Comparison of ENCODE assay signal across 30 cellular contexts in the genomic region with DNA sequence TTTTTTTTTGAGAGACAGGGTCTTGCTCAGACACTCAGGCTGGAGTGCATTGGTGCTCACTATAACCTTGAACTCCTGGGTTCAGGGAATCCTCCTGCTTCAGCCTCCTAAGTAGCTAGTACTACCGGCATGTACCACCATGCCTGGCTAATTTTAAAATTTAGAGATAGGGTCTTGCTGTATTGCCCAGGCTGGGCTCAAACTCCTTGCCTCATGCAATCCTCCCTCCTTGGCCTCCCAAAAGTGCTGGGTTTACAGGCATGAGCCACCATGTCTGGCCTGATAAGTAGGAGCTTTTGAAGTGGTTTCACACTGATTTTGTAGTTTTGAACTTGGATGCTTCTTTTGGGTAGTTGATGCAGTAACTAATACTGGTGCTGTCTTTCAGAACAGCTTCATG. TPM values are rescaled to one million over a fixed set of nuclear protein-coding genes. Genes with fewer than 3 reads are reported as not detected.
DNase-seq lines count a peak whose midpoint lies in the region; ATAC-seq, FAIRE-seq and TF ChIP-seq lines count a peak whose summit lies in the region.
"Had no signal": no experiment of that assay in that cellular context is flagged by ENCODE, and none has a peak within 500 bp of the region (broad histone marks: within the 10 kb centered on the region; RNA-seq: fewer than 3 reads in every experiment).

No MANE protein-coding gene starts in this region.

- CTCF ChIA-PET in CD8-positive, alpha-beta T cell (lab: Charles Lee) = interaction anchor here (0.7 to 1.4 kb wide), 2 partner anchors 10 to 104 kb away, joined by 3 to 4 read pairs; no protein-coding TSS in a partner anchor

- H3K9ac ChIP-seq in endodermal cell (ENCODE audit: extremely low read depth, low read length, poor library complexity, severe bottlenecking) = no peak overlapping the region

- FAIRE-seq in D721Med (lab: Jason Lieb, UNC) = no peak
- FAIRE-seq: keratinocyte had no signal

- no peak overlapping the region for H3K4me3 Mint-ChIP-seq in activated T-cell treated with anti-CD3 and anti-CD28 coated beads, Interleukin-2, amount 50 U/mL, for 24 hours
- no peak overlapping the region for H3K4me3 Mint-ChIP-seq in activated T-cell treated with anti-CD3 and anti-CD28 coated beads, Interleukin-2, amount 50 U/mL, for 4 hours
- H3K4me3 Mint-ChIP-seq in CD8-positive, alpha-beta T cell = no peak overlapping the region
- no peak overlapping the region for H3K4me3 Mint-ChIP-seq in endodermal cell
- H3K4me3 Mint-ChIP-seq: mesothelial cell of epicardium; T-helper 2 cell treated with Interferon-gamma antibody and Interleukin-4, amounts not matched to agents 5 μg/mL and 100 μg/mL, for 36 hours had no signal

- TF ChIP-seq CTCF in CD8-positive, alpha-beta T cell (IDR thresholded peaks at IDR 0.05) = no peak
- TF ChIP-seq CTCF in RWPE2 (IDR thresholded peaks at IDR 0.05; ENCODE audit: poor library complexity, severe bottlenecking) = no peak
- no peak for TF ChIP-seq CTCF in endodermal cell (conservative IDR thresholded peaks at IDR 0.05)
- no peak for TF ChIP-seq CTCF in D721Med (IDR thresholded peaks at IDR 0.05; ENCODE audit: insufficient read depth, missing control alignments)

- WGBS in endodermal cell (ENCODE audit: insufficient coverage in 1 of 2, insufficient read length in 1 of 2), 2 experiments = 93% methylated on average over 1 of the region's 1 CpG; no CpG with 5 or more reads in 1 of the 2 experiments

- H3K9me3 ChIP-seq in CD8-positive, alpha-beta T cell (ENCODE audit: low read length) = no peaks in the 10 kb centered on the region
- H3K9me3 ChIP-seq in RWPE2 (ENCODE audit: severe bottlenecking) = no peaks in the 10 kb centered on the region
- H3K9me3 ChIP-seq in endodermal cell (ENCODE audit: control insufficient read depth, low read length) = no peaks in the 10 kb centered on the region
- H3K9me3 ChIP-seq: heart left ventricle, left ventricle myocardium inferior, Peyer's patch, prostate gland, sigmoid colon, uterus had no signal

- peaks cover 63% of the 10 kb centered on the region for H3K4me1 ChIP-seq in CD8-positive, alpha-beta T cell (ENCODE audit: insufficient read depth, low read length)
- H3K4me1 ChIP-seq in RWPE2 (ENCODE audit: insufficient read depth, poor library complexity, severe bottlenecking) (peaks cover 25% of the 10 kb centered on the region), endodermal cell (ENCODE audit: control insufficient read depth, insufficient read depth, low read length) (no peaks in the 10 kb centered on the region)
- H3K4me1 ChIP-seq: prostate gland, uterus had no signal

- POLR2A ChIA-PET in CD8-positive, alpha-beta T cell (lab: Charles Lee) = no interaction called here

- H3K36me3 ChIP-seq in CD8-positive, alpha-beta T cell (ENCODE audit: insufficient read depth, low read length) = no peaks in the 10 kb centered on the region
- peaks cover 55% of the 10 kb centered on the region for H3K36me3 ChIP-seq in RWPE2 (ENCODE audit: low read depth)
- H3K36me3 ChIP-seq in endodermal cell (ENCODE audit: control insufficient read depth, insufficient read depth, low read length) = peaks cover 64% of the 10 kb centered on the region
- H3K36me3 ChIP-seq: Peyer's patch, prostate gland, sigmoid colon, uterus had no signal

- no peak for ATAC-seq in activated T-cell treated with anti-CD3 and anti-CD28 coated beads, Interleukin-2, amount 50 U/mL, for 4 hours
- no peak for ATAC-seq in CD8-positive, alpha-beta T cell
- ATAC-seq in RWPE2 (ENCODE audit: low read depth) = no peak
- ATAC-seq: HCT116, heart left ventricle had no signal

- no peak overlapping the region for H3K4me3 ChIP-seq in CD8-positive, alpha-beta T cell (ENCODE audit: low read depth, low read length)
- H3K4me3 ChIP-seq in RWPE2 (ENCODE audit: severe bottlenecking) (no peak overlapping the region), endodermal cell (ENCODE audit: low read length) (no peak overlapping the region)
- H3K4me3 ChIP-seq: heart left ventricle, left ventricle myocardium inferior, Peyer's patch, prostate gland, sigmoid colon, uterus had no signal

- intact Hi-C loops in CD8-positive, alpha-beta T cell (cut with DNase I, micrococcal nuclease) = no loop called here

- no peak for DNase-seq in activated T-cell treated with anti-CD3 and anti-CD28 coated beads, Interleukin-2, amount 50 U/mL, for 24 hours
- DNase-seq in activated T-cell treated with anti-CD3 and anti-CD28 coated beads, Interleukin-2, amount 50 U/mL, for 4 hours = no peak
- DNase-seq in CD8-positive, alpha-beta T cell = no peak
- DNase-seq in RWPE2 (ENCODE audit: low spot score) = no peak
- peak; percentile 20 for DNase-seq in endodermal cell
- no peak for DNase-seq in retina
- no peak for DNase-seq in DMS53 (lab: John Stamatoyannopoulos, UW)
- DNase-seq in D721Med (ENCODE audit: insufficient read length, low spot score) = no peak
- DNase-seq: AML-193; caudate nucleus; dermis blood vessel endothelial cell; foreskin melanocyte; heart left ventricle; left ventricle myocardium inferior; NCI-H146; NCI-H2107; NCI-H748 treated with DMSO at 0.1 percent for 48 hours; Peyer's patch; SHP77 treated with DMSO at 0.1 percent for 48 hours; sigmoid colon; stimulated activated CD4-positive, alpha-beta T cell treated with anti-CD3 and anti-CD28 coated beads, Interleukin-12 subunit alpha, Interleukin-12 subunit beta, amount 100 ng/mL, for 4 hours; stimulated activated CD4-positive, alpha-beta T cell treated with anti-CD3 and anti-CD28 coated beads, Interleukin-2, amount 100 ng/mL, for 48 hours; stimulated activated naive CD8-positive, alpha-beta T cell treated with anti-CD3 and anti-CD28 coated beads, Interleukin-15, amount 100 ng/mL, for 72 hours; uterus had no signal

- H3K27ac Mint-ChIP-seq in activated T-cell treated with anti-CD3 and anti-CD28 coated beads, Interleukin-2, amount 50 U/mL, for 24 hours = peak overlapping the region; percentile 79
- peak overlapping the region; percentile 49 for H3K27ac Mint-ChIP-seq in CD8-positive, alpha-beta T cell
- H3K27ac Mint-ChIP-seq in endodermal cell = no peak overlapping the region
- H3K27ac Mint-ChIP-seq: mesothelial cell of epicardium had no signal

- H3K9me3 Mint-ChIP-seq in activated T-cell treated with anti-CD3 and anti-CD28 coated beads, Interleukin-2, amount 50 U/mL, for 24 hours = no peaks in the 10 kb centered on the region
- no peaks in the 10 kb centered on the region for H3K9me3 Mint-ChIP-seq in activated T-cell treated with anti-CD3 and anti-CD28 coated beads, Interleukin-2, amount 50 U/mL, for 4 hours
- H3K9me3 Mint-ChIP-seq in CD8-positive, alpha-beta T cell = no peaks in the 10 kb centered on the region
- no peaks in the 10 kb centered on the region for H3K9me3 Mint-ChIP-seq in endodermal cell
- H3K9me3 Mint-ChIP-seq: activated T-helper 2 cell treated with anti-CD3 and anti-CD28 coated beads, Interferon-gamma antibody, Interleukin-2, Interleukin-4, amounts not matched to agents 10 μg/mL and 5 μg/mL and 100 μg/mL, durations not matched to agents 14 hours and 24 hours and 36 hours; mesothelial cell of epicardium; stimulated activated naive CD8-positive, alpha-beta T cell treated with anti-CD3 and anti-CD28 coated beads, Interleukin-15, amount 100 ng/mL, for 72 hours; T-helper 2 cell treated with Interferon-gamma antibody and Interleukin-4, amounts not matched to agents 5 μg/mL and 100 μg/mL, for 36 hours had no signal

- H3K36me3 Mint-ChIP-seq in activated T-cell treated with anti-CD3 and anti-CD28 coated beads, Interleukin-2, amount 50 U/mL, for 24 hours (ENCODE audit: low read depth) = peaks cover 82% of the 10 kb centered on the region
- H3K36me3 Mint-ChIP-seq in activated T-cell treated with anti-CD3 and anti-CD28 coated beads, Interleukin-2, amount 50 U/mL, for 4 hours (ENCODE audit: insufficient read depth) = peaks cover 12% of the 10 kb centered on the region
- peaks cover 18% of the 10 kb centered on the region for H3K36me3 Mint-ChIP-seq in CD8-positive, alpha-beta T cell
- H3K36me3 Mint-ChIP-seq in endodermal cell (ENCODE audit: low read depth) = peaks cover 54% of the 10 kb centered on the region

- no peak overlapping the region for H3K27ac ChIP-seq in CD8-positive, alpha-beta T cell (ENCODE audit: low read depth, low read length)
- H3K27ac ChIP-seq in RWPE2 (ENCODE audit: poor library complexity, severe bottlenecking) = peak overlapping the region; percentile 97
- H3K27ac ChIP-seq in endodermal cell (ENCODE audit: low read depth, low read length) = no peak overlapping the region
- H3K27ac ChIP-seq: heart left ventricle, left ventricle myocardium inferior, Peyer's patch, prostate gland, sigmoid colon, uterus had no signal

- H3K27me3 Mint-ChIP-seq in activated T-cell treated with anti-CD3 and anti-CD28 coated beads, Interleukin-2, amount 50 U/mL, for 24 hours = no peaks in the 10 kb centered on the region
- H3K27me3 Mint-ChIP-seq in activated T-cell treated with anti-CD3 and anti-CD28 coated beads, Interleukin-2, amount 50 U/mL, for 4 hours (ENCODE audit: low read depth) = no peaks in the 10 kb centered on the region
- no peaks in the 10 kb centered on the region for H3K27me3 Mint-ChIP-seq in CD8-positive, alpha-beta T cell (ENCODE audit: low read depth)
- H3K27me3 Mint-ChIP-seq in endodermal cell (ENCODE audit: insufficient read depth) = no peaks in the 10 kb centered on the region
- H3K27me3 Mint-ChIP-seq: stimulated activated naive CD8-positive, alpha-beta T cell treated with anti-CD3 and anti-CD28 coated beads, Interleukin-15, amount 100 ng/mL, for 72 hours had no signal

- peaks cover 76% of the 10 kb centered on the region for H3K4me1 Mint-ChIP-seq in activated T-cell treated with anti-CD3 and anti-CD28 coated beads, Interleukin-2, amount 50 U/mL, for 24 hours (ENCODE audit: low read depth)
- H3K4me1 Mint-ChIP-seq in activated T-cell treated with anti-CD3 and anti-CD28 coated beads, Interleukin-2, amount 50 U/mL, for 4 hours (ENCODE audit: low read depth) = peaks cover 78% of the 10 kb centered on the region
- peaks cover 71% of the 10 kb centered on the region for H3K4me1 Mint-ChIP-seq in CD8-positive, alpha-beta T cell (ENCODE audit: low read depth)
- H3K4me1 Mint-ChIP-seq in endodermal cell = peaks cover 18% of the 10 kb centered on the region

- no peaks in the 10 kb centered on the region for H3K27me3 ChIP-seq in CD8-positive, alpha-beta T cell (ENCODE audit: insufficient read depth, low read length)
- no peaks in the 10 kb centered on the region for H3K27me3 ChIP-seq in RWPE2 (ENCODE audit: insufficient read depth, poor library complexity, severe bottlenecking)
- no peaks in the 10 kb centered on the region for H3K27me3 ChIP-seq in endodermal cell (ENCODE audit: control insufficient read depth, insufficient read depth, low read length, poor library complexity, severe bottlenecking)
- H3K27me3 ChIP-seq: heart left ventricle, Peyer's patch, sigmoid colon, uterus had no signal

RNA-seq across cellular contexts. Expression of a gene that starts 7.8 kb away (rescaled TPM):
- total RNA-seq in activated T-cell treated with anti-CD3 and anti-CD28 coated beads, Interleukin-2, amount 50 U/mL, for 4 hours = 10 to 100 TPM; 71.8 to 77.6 (median 75.3) TPM
- total RNA-seq in CD8-positive, alpha-beta T cell = 10 to 100 TPM; 21.9 to 23.7 TPM
- total RNA-seq in endodermal cell = 10 to 100 TPM; 73.7 to 81.2 TPM
- 50.6 TPM for polyA plus RNA-seq in endodermal cell (2013, experiment 1 of 2)
- polyA plus RNA-seq in endodermal cell (2013, experiment 2 of 2) = 49.3 TPM

RNA-seq across cellular contexts. Expression of a gene that starts 38.0 kb away (rescaled TPM):
- total RNA-seq in activated T-cell treated with anti-CD3 and anti-CD28 coated beads, Interleukin-2, amount 50 U/mL, for 4 hours = 10 to 100 TPM; 63.8 to 79.6 (median 69.3) TPM
- 1 to 10 TPM; 4.8 to 4.9 TPM for total RNA-seq in CD8-positive, alpha-beta T cell
- total RNA-seq in endodermal cell = 10 to 100 TPM; 19.7 to 25.5 TPM
- 21.3 TPM for polyA plus RNA-seq in endodermal cell (2013, experiment 1 of 2)
- polyA plus RNA-seq in endodermal cell (2013, experiment 2 of 2) = 22.4 TPM
